ENCODE assay signal across 6 cellular contexts in the genomic region with DNA sequence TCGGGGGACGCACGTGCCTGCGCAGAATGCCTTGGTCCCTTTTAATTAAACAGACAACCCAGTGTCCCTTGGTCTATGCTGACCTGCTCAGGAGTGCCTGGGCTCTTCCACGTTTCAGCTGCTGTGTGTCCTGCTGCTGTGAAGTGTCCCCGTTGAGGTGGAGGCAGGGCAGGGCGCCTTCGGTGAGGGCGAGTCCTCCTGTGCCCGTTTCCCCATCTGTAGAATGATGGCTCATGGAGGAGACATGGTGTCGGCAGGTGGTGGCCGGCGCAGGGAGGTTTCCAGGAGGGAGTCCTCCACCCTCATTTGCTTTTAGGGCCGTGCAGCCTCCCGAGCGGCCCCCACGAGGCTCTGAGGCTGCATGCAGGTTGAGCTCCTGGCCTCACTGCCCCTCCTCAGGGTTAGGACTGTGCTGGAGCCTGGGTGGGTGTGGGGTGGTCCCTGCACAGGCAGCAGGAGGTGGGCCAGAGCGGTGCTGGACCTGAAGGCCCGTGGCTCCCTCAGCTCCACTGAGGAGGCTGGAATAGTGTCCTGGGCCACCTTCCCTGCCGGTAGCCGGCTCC. TPM values are rescaled to one million over a fixed set of nuclear protein-coding genes. Genes with fewer than 3 reads are reported as not detected.
DNase-seq lines count a peak whose midpoint lies in the region; ATAC-seq and TF ChIP-seq lines count a peak whose summit lies in the region.

No MANE protein-coding gene starts in this region.

- H3K14ac ChIP-seq in IMR-90 (replicated peaks; ENCODE audit: low read depth, low read length) = no peak overlapping the region

- H3K9ac ChIP-seq in IMR-90 (ENCODE audit: low read depth, low read length) = no peak overlapping the region

- 100% methylated on average over 3 of the region's 21 CpGs; no CpG with 5 or more reads in 1 of the 2 experiments for WGBS in IMR-90 (ENCODE audit: extremely low coverage in 2 of 2, insufficient read length in 1 of 2), 2 experiments

- H4K20me1 ChIP-seq in IMR-90 (ENCODE audit: insufficient read depth, low read length) (peaks cover 77% of the 10 kb centered on the region), osteoblast (ENCODE audit: insufficient read depth, low read length) (peaks cover 16% of the 10 kb centered on the region)

- CTCF ChIA-PET in IMR-90 (lab: Yijun Ruan, JAX) = no interaction called here

- peaks cover 12 to 87% of the 10 kb centered on the region in 2 experiments for H3K79me1 ChIP-seq in IMR-90 (ENCODE audit: low read depth in 1 of 2, low read length in 2 of 2)

- POLR2A ChIA-PET in IMR-90 (lab: Charles Lee; ENCODE audit: unreplicated experiment) = no interaction called here

- peak overlapping the region; percentile 60 for H4K91ac ChIP-seq in IMR-90 (ENCODE audit: insufficient read depth, low read depth, low read length)

- H2BK20ac ChIP-seq in IMR-90 (ENCODE audit: low read depth, low read length) = peak overlapping the region; percentile 35; the same call in 1 of the 2 replicates

- 0 out of 2 replicates have a peak overlapping the region, but pooled peaks have one; percentile 7 for H4K5ac ChIP-seq in IMR-90 (ENCODE audit: low read depth, low read length)

- H2AK9ac ChIP-seq in IMR-90 (replicated peaks; ENCODE audit: low read depth, low read length, poor library complexity) = peak overlapping the region; percentile 62

- H3K4me2 ChIP-seq in IMR-90 (ENCODE audit: low read depth, low read length) (no peak overlapping the region), osteoblast (ENCODE audit: insufficient read depth, low read length) (peak overlapping the region; percentile 23)

- TF ChIP-seq POLR2A in IMR-90 (IDR thresholded peaks at IDR 0.05; ENCODE audit: low read depth, low read length) = no peak

- peak overlapping the region; percentile 23 for H3K23ac ChIP-seq in IMR-90 (ENCODE audit: low read depth, low read length)

- intact Hi-C loops in IMR-90 (cut with micrococcal nuclease) = no loop called here

- H2AK5ac ChIP-seq in IMR-90 (ENCODE audit: low read depth, low read length) = peak overlapping the region; percentile 98

- BruUV-seq in IMR-90 (replicated peaks; lab: Mats Ljungman, UMichigan) = no TSS peak

- H3K36me3 ChIP-seq in IMR-90 (ENCODE audit: control insufficient read depth, insufficient read depth, low read length) (peaks cover 14% of the 10 kb centered on the region; the same call in 1 of the 2 replicates), osteoblast (ENCODE audit: insufficient read depth, low read length) (peaks cover 12% of the 10 kb centered on the region)

- no peak for ATAC-seq in IMR-90 (ENCODE audit: low read depth)
- ATAC-seq in HG02642 (IDR thresholded peaks at IDR 0.05; ENCODE audit: poor library complexity, unreplicated experiment) = no peak

- no peak for DNase-seq in IMR-90
- DNase-seq in osteoblast (ENCODE audit: insufficient read length, low spot score, missing footprints) = peak; percentile 49
- DNase-seq in DMS79 (lab: John Stamatoyannopoulos, UW) = no peak
- DNase-seq in SIG-M5 (lab: John Stamatoyannopoulos, UW) = no peak

- H3K9me1 ChIP-seq in IMR-90 (ENCODE audit: insufficient read depth, low read length) = peaks cover 24% of the 10 kb centered on the region

- H2AFZ ChIP-seq in IMR-90 (replicated peaks; ENCODE audit: low read length, poor library complexity) = no peak overlapping the region
- no peak overlapping the region for H2AFZ ChIP-seq in osteoblast (ENCODE audit: low read length)

- H3K27ac ChIP-seq in IMR-90 (ENCODE audit: insufficient read depth, low read length) (0 out of 2 replicates have a peak overlapping the region, but pooled peaks have one; percentile 0), cingulate gyrus (ENCODE audit: low read depth, low read length) (peak overlapping the region; percentile 89), osteoblast (ENCODE audit: low read depth, low read length) (peak overlapping the region; percentile 90)

- H4K8ac ChIP-seq in IMR-90 (ENCODE audit: low read depth in 2 of 2, low read length in 2 of 2) = peak overlapping the region in 1 of 2 experiments; percentile 58; a peak in 2 of 4 replicates

- in situ Hi-C loops in IMR-90 (cut with MboI; ENCODE audit: low sequenced_read_pairs) = no loop called here

- no peak for TF ChIP-seq RAD21 in IMR-90 (IDR thresholded peaks at IDR 0.05; ENCODE audit: low read length)

- H3K4me1 ChIP-seq in IMR-90 (ENCODE audit: control insufficient read depth, insufficient read depth, low read length) (peaks cover 22% of the 10 kb centered on the region), osteoblast (ENCODE audit: insufficient read depth, low read length) (peaks cover 59% of the 10 kb centered on the region)

- peaks cover 88% of the 10 kb centered on the region for H3K79me2 ChIP-seq in osteoblast (ENCODE audit: insufficient read depth, low read length)

- no peaks in the 10 kb centered on the region for H3K27me3 ChIP-seq in IMR-90 (ENCODE audit: control insufficient read depth, insufficient read depth, low read length)
- no peaks in the 10 kb centered on the region for H3K27me3 ChIP-seq in osteoblast (ENCODE audit: insufficient read depth, low read length)

- H3K4me3 ChIP-seq in IMR-90 (ENCODE audit: insufficient read depth, low read depth, low read length) (no peak overlapping the region), osteoblast (ENCODE audit: insufficient read depth, low read length) (peak overlapping the region; percentile 7)

- H3K4ac ChIP-seq in IMR-90 (ENCODE audit: low read depth, low read length) = peak overlapping the region; percentile 69

- dilution Hi-C loops in IMR-90 (cut with HindIII; ENCODE audit: low sequenced_read_pairs, unreplicated experiment) = no loop called here

- peak overlapping the region; percentile 19 for H2BK5ac ChIP-seq in IMR-90 (ENCODE audit: low read depth, low read length, poor library complexity, severe bottlenecking)

- no peak overlapping the region for H3K56ac ChIP-seq in IMR-90 (ENCODE audit: extremely low read depth, insufficient read depth, low read length)

- no peak for TF ChIP-seq CTCF in IMR-90 (conservative IDR thresholded peaks at IDR 0.05; ENCODE audit: low read depth, low read length)
- no peak for TF ChIP-seq CTCF in osteoblast (IDR thresholded peaks at IDR 0.05; ENCODE audit: extremely low read depth, low read depth, low read length)

- H3K9me3 ChIP-seq in IMR-90 (ENCODE audit: control insufficient read depth, insufficient read depth, low read length) (no peaks in the 10 kb centered on the region), osteoblast (ENCODE audit: low read depth, low read length) (no peaks in the 10 kb centered on the region)

- no peak overlapping the region for H2BK15ac ChIP-seq in IMR-90 (ENCODE audit: low read depth, low read length)

- peak overlapping the region; percentile 43; the same call in 1 of the 2 replicates for H2BK120ac ChIP-seq in IMR-90 (ENCODE audit: low read depth, low read length)

- H3K18ac ChIP-seq in IMR-90 (ENCODE audit: low read depth, low read length) = no peak overlapping the region

TF ChIP-seq in IMR-90, 13 proteins besides CTCF, POLR2A, EP300 and RAD21 (continues in another document):
- TF ChIP-seq RCOR1 (IDR thresholded peaks at IDR 0.05; ENCODE audit: insufficient replicate concordance, low read length) = no peak
- TF ChIP-seq RFX5 (IDR thresholded peaks at IDR 0.05; ENCODE audit: low read depth, low read length) = no peak
- no peak for TF ChIP-seq CEBPB (IDR thresholded peaks at IDR 0.05; ENCODE audit: low read depth, low read length)
- no peak for TF ChIP-seq ELK1 (IDR thresholded peaks at IDR 0.05; ENCODE audit: borderline replicate concordance, low read depth, low read length)
- TF ChIP-seq, protein P1, sequence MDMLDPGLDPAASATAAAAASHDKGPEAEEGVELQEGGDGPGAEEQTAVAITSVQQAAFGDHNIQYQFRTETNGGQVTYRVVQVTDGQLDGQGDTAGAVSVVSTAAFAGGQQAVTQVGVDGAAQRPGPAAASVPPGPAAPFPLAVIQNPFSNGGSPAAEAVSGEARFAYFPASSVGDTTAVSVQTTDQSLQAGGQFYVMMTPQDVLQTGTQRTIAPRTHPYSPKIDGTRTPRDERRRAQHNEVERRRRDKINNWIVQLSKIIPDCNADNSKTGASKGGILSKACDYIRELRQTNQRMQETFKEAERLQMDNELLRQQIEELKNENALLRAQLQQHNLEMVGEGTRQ (IDR thresholded peaks at IDR 0.05; ENCODE audit: low read depth, low read length) = no peak
- no peak for TF ChIP-seq CHD1 (IDR thresholded peaks at IDR 0.05; ENCODE audit: low read depth, low read length)

RNA-seq across cellular contexts. Expression of gene STK11, which starts 8.8 kb away (rescaled TPM):
- 39.3 and 45.0 TPM in 2 replicates for total RNA-seq in IMR-90 (2012; rRNA removed)
- 40.9 and 42.8 TPM in 2 replicates for polyA plus RNA-seq in IMR-90 (2012; rRNA removed)
- polyA plus RNA-seq in IMR-90 (2012; cell fraction: cytosol; rRNA removed) = 35.6 and 50.4 TPM in 2 replicates
- polyA plus RNA-seq in IMR-90 (2012; cell fraction: nucleus; rRNA removed; ENCODE audit: low replicate concordance) = 146 and 257 TPM in 2 replicates
- 75.7 and 100 TPM in 2 replicates for total RNA-seq in osteoblast

RNA-seq across cellular contexts. Expression of gene CBARP, which starts 23.4 kb away (rescaled TPM):
- total RNA-seq in IMR-90 (2012; rRNA removed) = 0.18 and 0.56 TPM in 2 replicates
- polyA plus RNA-seq in IMR-90 (2012; rRNA removed) = 3.9 and 8.5 TPM in 2 replicates
- polyA plus RNA-seq in IMR-90 (2012; cell fraction: cytosol; rRNA removed) = 3.2 and 7.9 TPM in 2 replicates
- polyA plus RNA-seq in IMR-90 (2012; cell fraction: nucleus; rRNA removed; ENCODE audit: low replicate concordance) = 24.1 and 64.4 TPM in 2 replicates
- total RNA-seq in osteoblast = 1.8 and 2.9 TPM in 2 replicates

RNA-seq across cellular contexts. Expression of gene ATP5F1D, which starts 27.2 kb away (rescaled TPM):
- total RNA-seq in IMR-90 (2012; rRNA removed) (7.3 and 13.6 TPM in 2 replicates), osteoblast (12.4 and 13.8 TPM in 2 replicates)
- polyA plus RNA-seq in IMR-90 (2012; rRNA removed) = 140 and 189 TPM in 2 replicates
- 348 and 386 TPM in 2 replicates for polyA plus RNA-seq in IMR-90 (2012; cell fraction: cytosol; rRNA removed)
- 72.4 and 213 TPM in 2 replicates for polyA plus RNA-seq in IMR-90 (2012; cell fraction: nucleus; rRNA removed; ENCODE audit: low replicate concordance)

RNA-seq across cellular contexts. Expression of gene MIDN, which starts 34.0 kb away (rescaled TPM):
- total RNA-seq in IMR-90 (2012; rRNA removed) (2.2 and 2.5 TPM in 2 replicates), osteoblast (14.4 and 19.9 TPM in 2 replicates)
- 24.1 and 26.0 TPM in 2 replicates for polyA plus RNA-seq in IMR-90 (2012; rRNA removed)
- polyA plus RNA-seq in IMR-90 (2012; cell fraction: cytosol; rRNA removed) = 39.2 and 47.7 TPM in 2 replicates
- polyA plus RNA-seq in IMR-90 (2012; cell fraction: nucleus; rRNA removed; ENCODE audit: low replicate concordance) = 97.0 and 144 TPM in 2 replicates

RNA-seq across cellular contexts. Expression of gene SBNO2, which starts 40.3 kb away (rescaled TPM):
- total RNA-seq in IMR-90 (2012; rRNA removed) (13.4 and 13.6 TPM in 2 replicates), osteoblast (58.0 and 69.1 TPM in 2 replicates)
- polyA plus RNA-seq in IMR-90 (2012; rRNA removed) = 40.4 and 40.5 TPM in 2 replicates
- polyA plus RNA-seq in IMR-90 (2012; cell fraction: cytosol; rRNA removed) = 16.4 and 33.2 TPM in 2 replicates
- 123 and 292 TPM in 2 replicates for polyA plus RNA-seq in IMR-90 (2012; cell fraction: nucleus; rRNA removed; ENCODE audit: low replicate concordance)

Comparison
In these comparisons a context has a peak if more than half of its experiments do, and no peak if none do; other contexts are left out.
1. H3K27ac ChIP-seq: peak in every context shown above with its lines; median percentile 90 in osteoblast; 89 in cingulate gyrus; 0 in IMR-90.